8 cellular contexts compared by ENCODE assay signal in genomic region chr1:42940851-42941639, GRCh38. TPM values are rescaled to one million over a fixed set of nuclear protein-coding genes. Genes with fewer than 3 reads are reported as not detected.
A peak's percentile ranks its signal among the peaks of the same experiment; 100 is the strongest.
DNase-seq lines count a peak whose midpoint lies in the region; ATAC-seq and TF ChIP-seq lines count a peak whose summit lies in the region.

No MANE protein-coding gene starts in this region.

- no peak for TF ChIP-seq CTCF in CD14-positive monocyte (IDR thresholded peaks at IDR 0.05)
- no peak for TF ChIP-seq CTCF in MCF 10A (IDR thresholded peaks at IDR 0.05; ENCODE audit: unreplicated experiment)

- no peaks in the 10 kb centered on the region for H3K27me3 ChIP-seq in MG63

- H3K36me3 ChIP-seq in MG63: peaks cover 52% of the 10 kb centered on the region

- no peak for ATAC-seq in HG03045 (IDR thresholded peaks at IDR 0.05; ENCODE audit: unreplicated experiment)

- CTCF ChIA-PET in MCF 10A (lab: Yijun Ruan, JAX): interaction anchor here (0.6 to 2.1 kb wide), 7 partner anchors 15 to 1658 kb away, joined by 3 to 11 read pairs (median 6); no protein-coding TSS in a partner anchor

- H3K4me3 ChIP-seq in MG63: no peak overlapping the region

- H3K27me3 Mint-ChIP-seq in CD14-positive monocyte (ENCODE audit: low read depth in 3 of 3) (peaks cover 0 to 9% (median 5%) of the 10 kb centered on the region in 3 donors), MCF 10A (ENCODE audit: insufficient read depth, unreplicated experiment) (no peaks in the 10 kb centered on the region)

- H3K4me3 Mint-ChIP-seq in CD14-positive monocyte (no peak overlapping the region), MCF 10A (ENCODE audit: unreplicated experiment) (peak overlapping the region; percentile 54)

- H3K4me1 Mint-ChIP-seq in CD14-positive monocyte: peaks cover 93% of the 10 kb centered on the region
- peaks cover 79% of the 10 kb centered on the region for H3K4me1 Mint-ChIP-seq in MCF 10A (ENCODE audit: insufficient read depth, unreplicated experiment)

- H3K9me3 Mint-ChIP-seq in CD14-positive monocyte (peaks cover 0 to 3% (median 0%) of the 10 kb centered on the region in 7 donors), MCF 10A (ENCODE audit: unreplicated experiment) (no peaks in the 10 kb centered on the region)

- H3K9me3 ChIP-seq in MG63: no peaks in the 10 kb centered on the region

- POLR2A ChIA-PET in MCF 10A (lab: Yijun Ruan, JAX): interaction anchor here (0.6 to 12.1 kb wide), 12 partner anchors 9 to 600 kb away, joined by 3 to 403 read pairs (median 8); partner anchors contain the start of genes C1orf50, P3H1, SLC2A1 and ZNF691

- H3K36me3 Mint-ChIP-seq in CD14-positive monocyte: peaks cover 4 to 25% of the 10 kb centered on the region in 2 donors
- H3K36me3 Mint-ChIP-seq in MCF 10A (ENCODE audit: insufficient read depth, unreplicated experiment): peaks cover 28% of the 10 kb centered on the region

- BruUV-seq in MCF 10A (replicated peaks; lab: Mats Ljungman, UMichigan): no TSS peak

- DNase-seq in CD14-positive monocyte (ENCODE audit: low spot score): peak; percentile 51
- peak; percentile 95 for DNase-seq in MG63
- peak; percentile 94 for DNase-seq in MCF 10A (ENCODE audit: unreplicated experiment)
- peak; percentile 52 to 99 for DNase-seq in lung microvascular endothelial cell (ENCODE audit: low read depth in 2 of 2)
- DNase-seq in middle frontal gyrus (ENCODE audit: extremely low spot score, low spot score): no peak
- DNase-seq in SHP77 (lab: John Stamatoyannopoulos, UW): no peak
- no peak for DNase-seq in NCI-H2227 treated with DMSO at 0.1 percent for 48 hours (lab: John Stamatoyannopoulos, UW)

- intact Hi-C loops in CD14-positive monocyte (cut with micrococcal nuclease) (loop anchor here in 1 of 2 donors (5.0 kb wide), 1 partner anchor 36 kb away; no protein-coding TSS in a partner anchor), MCF 10A (cut with micrococcal nuclease) (loop anchor here (1.0 kb wide), 1 partner anchor 17 kb away; the partner anchor contains the start of gene SLC2A1)

- H3K27ac Mint-ChIP-seq in CD14-positive monocyte (peak overlapping the region; percentile 25 to 81 (median 65)), MCF 10A (ENCODE audit: low read depth, unreplicated experiment) (peak overlapping the region; percentile 58)

RNA-seq across cellular contexts. Expression of gene SLC2A1, which starts 17.6 kb away (rescaled TPM):
- under 1 TPM; 0.56 to 0.71 TPM for polyA plus RNA-seq in CD14-positive monocyte
- 70.3 and 127 TPM in 2 replicates for total RNA-seq in MG63 (2014; rRNA removed; shearing (Covaris generic); ENCODE audit: low replicate concordance)
- 87.5 and 95.0 TPM in 2 replicates for total RNA-seq in MCF 10A (2022)
- 11.6 and 32.7 TPM in 2 replicates for total RNA-seq in lung microvascular endothelial cell

Comparison
In these comparisons a context has a peak if more than half of its experiments do, and no peak if none do; other contexts are left out.
1. DNase-seq: peak in CD14-positive monocyte (single experiment), MG63 (single experiment), MCF 10A (single experiment) and lung microvascular endothelial cell (2 of 2); none in middle frontal gyrus (single experiment), SHP77 (0 of 2) and NCI-H2227 treated with DMSO at 0.1 percent for 48 hours (single experiment).